Comparison of ENCODE assay signal across 8 cellular contexts in the genomic region with DNA sequence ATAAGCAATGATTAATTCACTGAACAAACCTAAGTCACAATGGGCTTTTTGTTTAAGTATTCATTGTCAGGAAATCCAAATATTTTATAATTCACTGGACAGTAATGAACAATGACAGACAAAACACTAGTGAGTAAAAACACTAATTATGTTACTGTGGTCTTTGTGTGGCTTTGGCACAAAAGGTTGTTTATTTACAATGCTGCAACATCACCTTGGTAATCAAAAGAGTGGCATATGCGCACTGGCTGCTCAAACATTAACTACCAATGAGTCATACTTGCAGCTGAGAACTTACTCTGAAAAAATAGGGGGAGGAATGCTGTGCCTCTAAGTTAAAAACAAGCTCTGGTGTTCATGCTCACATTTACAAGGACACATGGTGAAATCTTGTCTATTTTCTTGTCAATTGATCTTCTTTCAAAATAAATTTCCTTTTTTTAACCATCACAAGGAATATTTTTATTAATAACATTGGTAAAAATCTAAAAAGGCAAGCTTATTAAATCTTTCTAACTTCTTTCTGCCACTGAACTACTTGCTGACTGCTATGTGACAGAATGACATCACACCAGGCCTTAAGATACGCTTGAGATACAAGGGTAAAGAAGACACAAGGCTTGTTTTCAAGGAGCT.
DNase-seq lines count a peak whose midpoint lies in the region; ATAC-seq, FAIRE-seq and TF ChIP-seq lines count a peak whose summit lies in the region.

No MANE protein-coding gene starts in this region.

- H3F3A ChIP-seq in MM.1S (ENCODE audit: insufficient read depth, low read length): peaks cover 5% of the 10 kb centered on the region; the same call in 1 of the 2 replicates

- H3K36me3 Mint-ChIP-seq in CD8-positive, alpha-beta T cell: peaks cover 24% of the 10 kb centered on the region
- peaks cover 18% of the 10 kb centered on the region for H3K36me3 Mint-ChIP-seq in brain

- no peak overlapping the region for H3K27ac ChIP-seq in CD8-positive, alpha-beta T cell (ENCODE audit: low read depth, low read length)
- H3K27ac ChIP-seq in subcutaneous abdominal adipose tissue (ENCODE audit: low read depth, low read length) (peak overlapping the region; percentile 35), MM.1S (ENCODE audit: low read length) (no peak overlapping the region)

- no peaks in the 10 kb centered on the region for H3K4me1 ChIP-seq in CD8-positive, alpha-beta T cell (ENCODE audit: insufficient read depth, low read length)
- H3K4me1 ChIP-seq in subcutaneous abdominal adipose tissue (ENCODE audit: control insufficient read depth in 5 of 5, insufficient read depth in 5 of 5, low read length in 5 of 5): peaks cover 2 to 17% (median 15%) of the 10 kb centered on the region in 5 donors
- peaks cover 14% of the 10 kb centered on the region for H3K4me1 ChIP-seq in MM.1S (ENCODE audit: low read length)

- H3K9me2 ChIP-seq in MM.1S (replicated peaks; ENCODE audit: insufficient read depth, low read length): no peaks in the 10 kb centered on the region

- H3K9me3 Mint-ChIP-seq in CD8-positive, alpha-beta T cell: no peaks in the 10 kb centered on the region
- peaks cover 0 to 13% (median 2%) of the 10 kb centered on the region in 5 experiments for H3K9me3 Mint-ChIP-seq in brain

- no peaks in the 10 kb centered on the region for H3K27me3 Mint-ChIP-seq in CD8-positive, alpha-beta T cell (ENCODE audit: low read depth)
- H3K27me3 Mint-ChIP-seq in brain: no peaks in the 10 kb centered on the region

- TF ChIP-seq CTCF in CD8-positive, alpha-beta T cell (IDR thresholded peaks at IDR 0.05): no peak
- no peak for TF ChIP-seq CTCF in brain (conservative IDR thresholded peaks at IDR 0.05)
- no peak for TF ChIP-seq CTCF in MM.1S (IDR thresholded peaks at IDR 0.05; ENCODE audit: low read length)

- no peak overlapping the region for H3K4me2 ChIP-seq in MM.1S (ENCODE audit: low read depth, low read length)

- peak; percentile 74 for ATAC-seq in CD8-positive, alpha-beta T cell
- peak; percentile 68 for ATAC-seq in GM18870 (IDR thresholded peaks at IDR 0.05; ENCODE audit: unreplicated experiment)
- ATAC-seq in HG03108 (IDR thresholded peaks at IDR 0.05; ENCODE audit: unreplicated experiment): peak; percentile 69

- H2AFZ ChIP-seq in MM.1S (ENCODE audit: low read length): no peak overlapping the region

- POLR2A ChIA-PET in CD8-positive, alpha-beta T cell (lab: Charles Lee): interaction anchor here (0.6 to 0.7 kb wide), 2 partner anchors 212 to 338 kb away, joined by 3 read pairs; no protein-coding TSS in a partner anchor

- H3K4me1 Mint-ChIP-seq in CD8-positive, alpha-beta T cell (ENCODE audit: low read depth): peaks cover 27% of the 10 kb centered on the region
- H3K4me1 Mint-ChIP-seq in brain: peaks cover 25% of the 10 kb centered on the region

- H4K20me1 ChIP-seq in MM.1S (ENCODE audit: insufficient read depth, low read length): no peaks in the 10 kb centered on the region

- peak in 2 of 7 experiments; percentile 21 to 44 for DNase-seq in CD8-positive, alpha-beta T cell
- DNase-seq in NCI-H226: peak; percentile 93
- no peak for DNase-seq in MM.1S

- H3K9ac ChIP-seq in subcutaneous abdominal adipose tissue (ENCODE audit: low read length in 5 of 5) (no peak overlapping the region), MM.1S (ENCODE audit: low read length) (no peak overlapping the region)

- H3K4me3 ChIP-seq in CD8-positive, alpha-beta T cell (ENCODE audit: low read depth, low read length): no peak overlapping the region
- H3K4me3 ChIP-seq in subcutaneous abdominal adipose tissue (ENCODE audit: low read depth in 1 of 5, low read length in 5 of 5) (no peak overlapping the region), MM.1S (ENCODE audit: low read length) (no peak overlapping the region)

- H3K4me3 Mint-ChIP-seq in CD8-positive, alpha-beta T cell: no peak overlapping the region
- no peak overlapping the region for H3K4me3 Mint-ChIP-seq in brain

- H3K27me3 ChIP-seq in CD8-positive, alpha-beta T cell (ENCODE audit: insufficient read depth, low read length): no peaks in the 10 kb centered on the region
- H3K27me3 ChIP-seq in subcutaneous abdominal adipose tissue (ENCODE audit: control insufficient read depth in 5 of 5, insufficient read depth in 4 of 5, low read length in 5 of 5) (no peaks in the 10 kb centered on the region), MM.1S (replicated peaks; ENCODE audit: insufficient read depth, low read length) (no peaks in the 10 kb centered on the region)

- peak overlapping the region; percentile 50 for H3K27ac Mint-ChIP-seq in CD8-positive, alpha-beta T cell
- peak overlapping the region in 3 of 5 experiments; percentile 3 to 91 (median 69) for H3K27ac Mint-ChIP-seq in brain

- FAIRE-seq in islet of Langerhans (lab: Jason Lieb, UNC): peak; percentile 95

- no peaks in the 10 kb centered on the region for H3K36me3 ChIP-seq in CD8-positive, alpha-beta T cell (ENCODE audit: insufficient read depth, low read length)
- peaks cover 0 to 5% (median 0%) of the 10 kb centered on the region in 5 donors for H3K36me3 ChIP-seq in subcutaneous abdominal adipose tissue (ENCODE audit: control insufficient read depth in 5 of 5, insufficient read depth in 5 of 5, low read length in 5 of 5)
- no peaks in the 10 kb centered on the region for H3K36me3 ChIP-seq in MM.1S (replicated peaks; ENCODE audit: insufficient read depth, low read length)

- no peaks in the 10 kb centered on the region for H3K9me3 ChIP-seq in CD8-positive, alpha-beta T cell (ENCODE audit: low read length)
- H3K9me3 ChIP-seq in subcutaneous abdominal adipose tissue (ENCODE audit: control insufficient read depth in 5 of 5, low read length in 5 of 5) (no peaks in the 10 kb centered on the region), MM.1S (replicated peaks; ENCODE audit: insufficient read depth, low read length) (no peaks in the 10 kb centered on the region)

- intact Hi-C loops in CD8-positive, alpha-beta T cell (cut with DNase I, micrococcal nuclease): no loop called here

- 0 out of 2 replicates have a peak, but pooled peaks cover 3% of the 10 kb centered on the region for H3K79me2 ChIP-seq in MM.1S (ENCODE audit: low read length)

- CTCF ChIA-PET in CD8-positive, alpha-beta T cell (lab: Charles Lee): no interaction called here
